18 cellular contexts compared by ENCODE assay signal in the genomic region with DNA sequence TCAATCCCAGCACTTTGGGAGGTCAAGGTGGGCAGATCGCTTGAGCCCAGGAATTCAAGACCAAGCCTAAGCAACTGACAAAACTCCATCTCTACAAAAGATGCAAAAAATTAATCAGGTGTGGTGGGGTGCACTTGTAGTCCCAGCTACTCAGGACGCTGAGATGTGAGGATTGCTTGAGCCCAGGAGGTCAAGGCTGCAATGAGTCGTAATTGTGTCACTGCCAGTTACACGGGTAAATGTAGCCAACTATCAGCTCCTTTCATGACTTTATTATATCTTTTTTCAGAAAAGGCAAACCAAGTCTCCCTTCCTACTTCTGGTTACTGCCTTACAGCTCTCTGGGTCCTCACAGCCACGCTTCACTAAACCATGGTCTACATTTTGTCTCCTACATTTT. TPM values are rescaled to one million over a fixed set of nuclear protein-coding genes. Genes with fewer than 3 reads are reported as not detected.
A peak's percentile ranks its signal among the peaks of the same experiment; 100 is the strongest.
DNase-seq lines count a peak whose midpoint lies in the region; ATAC-seq and TF ChIP-seq lines count a peak whose summit lies in the region.
"Had no signal": no experiment of that assay in that cellular context is flagged by ENCODE, and none has a peak within 500 bp of the region (broad histone marks: within the 10 kb centered on the region; RNA-seq: fewer than 3 reads in every experiment).

No MANE protein-coding gene starts in this region.

- H4K5ac ChIP-seq in IMR-90 (ENCODE audit: low read depth, low read length): no peak overlapping the region

- CTCF ChIA-PET in IMR-90 (lab: Yijun Ruan, JAX): interaction anchor here (0.8 to 0.9 kb wide), 2 partner anchors 11 to 12 kb away, joined by 3 to 5 read pairs; a partner anchor contains a TSS

- H3K4me1 Mint-ChIP-seq in endodermal cell (peaks cover 2% of the 10 kb centered on the region), neural crest cell (peaks cover 19% of the 10 kb centered on the region), GM23338 (peaks cover 3% of the 10 kb centered on the region)

- peaks cover 56% of the 10 kb centered on the region for H3K36me3 Mint-ChIP-seq in endodermal cell (ENCODE audit: low read depth)
- H3K36me3 Mint-ChIP-seq in neural crest cell (ENCODE audit: low read depth): peaks cover 22% of the 10 kb centered on the region
- peaks cover 47% of the 10 kb centered on the region for H3K36me3 Mint-ChIP-seq in GM23338 (ENCODE audit: low read depth)

- H3K23ac ChIP-seq in IMR-90 (ENCODE audit: low read depth, low read length): no peak overlapping the region

- H3K9ac ChIP-seq in IMR-90 (ENCODE audit: low read depth, low read length): no peak overlapping the region
- H3K9ac ChIP-seq in endodermal cell (ENCODE audit: extremely low read depth, low read length, poor library complexity, severe bottlenecking): no peak overlapping the region

- in situ Hi-C loops in IMR-90 (cut with MboI; ENCODE audit: low sequenced_read_pairs) (no loop called here), transverse colon (cut with MboI; ENCODE audit: low pct_ligation_motif_present in 1 of 4, low pct_unique_long_range_greater_than_20kb in 1 of 4, low sequenced_read_pairs in 3 of 4) (no loop called here)

- H3K4me3 Mint-ChIP-seq in endodermal cell (no peak overlapping the region), neural crest cell (peak overlapping the region; percentile 10), GM23338 (no peak overlapping the region)

- peaks cover 2% of the 10 kb centered on the region; the same call in 1 of the 2 replicates for H3K4me1 ChIP-seq in IMR-90 (ENCODE audit: control insufficient read depth, insufficient read depth, low read length)
- no peaks in the 10 kb centered on the region for H3K4me1 ChIP-seq in endodermal cell (ENCODE audit: control insufficient read depth, insufficient read depth, low read length)
- H3K4me1 ChIP-seq in GM23338 (ENCODE audit: insufficient read depth): peaks cover 5% of the 10 kb centered on the region; the same call in 1 of the 2 replicates
- H3K4me1 ChIP-seq in transverse colon: peaks cover 5 to 15% (median 6%) of the 10 kb centered on the region in 4 donors
- H3K4me1 ChIP-seq: BE2C had no signal

- no peak overlapping the region for H3K4ac ChIP-seq in IMR-90 (ENCODE audit: low read depth, low read length)

- H3K27ac Mint-ChIP-seq in endodermal cell (no peak overlapping the region), neural crest cell (ENCODE audit: unreplicated experiment) (no peak overlapping the region), GM23338 (no peak overlapping the region)

- H3K4me3 ChIP-seq in IMR-90 (ENCODE audit: insufficient read depth, low read depth, low read length): no peak overlapping the region
- H3K4me3 ChIP-seq in endodermal cell (ENCODE audit: low read length): peak overlapping the region; percentile 74
- no peak overlapping the region for H3K4me3 ChIP-seq in GM23338
- no peak overlapping the region for H3K4me3 ChIP-seq in transverse colon
- H3K4me3 ChIP-seq: ovary, PC-9, vagina had no signal

- no CpG with 5 or more reads among the region's 5 CpGs for WGBS in IMR-90 (ENCODE audit: extremely low coverage in 2 of 2, insufficient read length in 1 of 2), 2 experiments
- WGBS in endodermal cell (ENCODE audit: insufficient coverage in 1 of 2, insufficient read length in 1 of 2), 2 experiments: 87 to 97% methylated on average over 5 of the region's 5 CpGs
- WGBS in transverse colon (ENCODE audit: low coverage in 1 of 2), 2 donors: 91 to 92% methylated on average over 5 of the region's 5 CpGs

- H3K14ac ChIP-seq in IMR-90 (replicated peaks; ENCODE audit: low read depth, low read length): no peak overlapping the region

- TF ChIP-seq RAD21 in IMR-90 (IDR thresholded peaks at IDR 0.05; ENCODE audit: low read length): no peak

- no peak for ATAC-seq in IMR-90 (ENCODE audit: low read depth)
- no peak for ATAC-seq in GM23338
- ATAC-seq: activated CD4-positive, CD25-positive, alpha-beta regulatory T cell treated with anti-CD3 and anti-CD28 coated beads, Interleukin-2, amount 50 U/mL, for 24 hours had no signal

- H4K91ac ChIP-seq in IMR-90 (ENCODE audit: insufficient read depth, low read depth, low read length): no peak overlapping the region

- BruUV-seq in IMR-90 (replicated peaks; lab: Mats Ljungman, UMichigan): no TSS peak

- TF ChIP-seq POLR2A in IMR-90 (IDR thresholded peaks at IDR 0.05; ENCODE audit: low read depth, low read length) (no peak), transverse colon (IDR thresholded peaks at IDR 0.05) (no peak)

- H4K20me1 ChIP-seq in IMR-90 (ENCODE audit: insufficient read depth, low read length) (peaks cover 33% of the 10 kb centered on the region), GM23338 (replicated peaks; ENCODE audit: insufficient read depth) (peaks cover 11% of the 10 kb centered on the region)

- 0 out of 2 replicates have a peak, but pooled peaks cover 8% of the 10 kb centered on the region for H3K9me1 ChIP-seq in IMR-90 (ENCODE audit: insufficient read depth, low read length)

- H2AK5ac ChIP-seq in IMR-90 (ENCODE audit: low read depth, low read length): no peak overlapping the region

- H3K27me3 Mint-ChIP-seq in endodermal cell (ENCODE audit: insufficient read depth) (peaks cover 2% of the 10 kb centered on the region), neural crest cell (ENCODE audit: low read depth) (no peaks in the 10 kb centered on the region), GM23338 (ENCODE audit: insufficient read depth, low read depth, poor library complexity) (peaks cover 10% of the 10 kb centered on the region)

- no peaks in the 10 kb centered on the region for H3K9me3 ChIP-seq in IMR-90 (ENCODE audit: control insufficient read depth, insufficient read depth, low read length)
- H3K9me3 ChIP-seq in endodermal cell (ENCODE audit: control insufficient read depth, low read length): peaks cover 58% of the 10 kb centered on the region
- no peaks in the 10 kb centered on the region for H3K9me3 ChIP-seq in transverse colon
- H3K9me3 ChIP-seq: BE2C, ovary, vagina had no signal

- H3K9me2 ChIP-seq in GM23338 (ENCODE audit: insufficient read depth): peaks cover 3% of the 10 kb centered on the region; the same call in 1 of the 2 replicates

- peaks cover 62% of the 10 kb centered on the region for H3K79me2 ChIP-seq in GM23338 (replicated peaks; ENCODE audit: insufficient read depth)

- H3K79me1 ChIP-seq in IMR-90 (ENCODE audit: low read depth in 1 of 2, low read length in 2 of 2): peaks cover 14 to 54% of the 10 kb centered on the region in 2 experiments

- H3K4me2 ChIP-seq in IMR-90 (ENCODE audit: low read depth, low read length) (no peak overlapping the region), GM23338 (no peak overlapping the region)
- H3K4me2 ChIP-seq: PC-9 had no signal

- H3K27me3 ChIP-seq in IMR-90 (ENCODE audit: control insufficient read depth, insufficient read depth, low read length) (no peaks in the 10 kb centered on the region), endodermal cell (ENCODE audit: control insufficient read depth, insufficient read depth, low read length, poor library complexity, severe bottlenecking) (no peaks in the 10 kb centered on the region), GM23338 (ENCODE audit: insufficient read depth) (no peaks in the 10 kb centered on the region), transverse colon (no peaks in the 10 kb centered on the region)
- H3K27me3 ChIP-seq: BE2C, ovary, vagina had no signal

- peaks cover 24% of the 10 kb centered on the region for H3K36me3 ChIP-seq in IMR-90 (ENCODE audit: control insufficient read depth, insufficient read depth, low read length)
- peaks cover 53% of the 10 kb centered on the region for H3K36me3 ChIP-seq in endodermal cell (ENCODE audit: control insufficient read depth, insufficient read depth, low read length)
- peaks cover 22% of the 10 kb centered on the region for H3K36me3 ChIP-seq in GM23338 (ENCODE audit: insufficient read depth)
- H3K36me3 ChIP-seq in transverse colon: peaks cover 0 to 9% (median 4%) of the 10 kb centered on the region in 4 donors
- H3K36me3 ChIP-seq: ovary had no signal

- peaks cover 48% of the 10 kb centered on the region for H3K9me3 Mint-ChIP-seq in endodermal cell
- H3K9me3 Mint-ChIP-seq in neural crest cell: no peaks in the 10 kb centered on the region
- H3K9me3 Mint-ChIP-seq in GM23338: peaks cover 36% of the 10 kb centered on the region

- DNase-seq in Daoy (ENCODE audit: low read depth) (peak; percentile 17), IMR-90 (peak; percentile 69), endodermal cell (no peak), neural crest cell (ENCODE audit: low read depth, low spot score) (no peak), LoVo (ENCODE audit: low spot score) (no peak), GM23338 (ENCODE audit: low spot score) (no peak), transverse colon (no peak)
- DNase-seq: activated effector memory CD4-positive, alpha-beta T cell treated with anti-CD3 and anti-CD28 coated beads, Interleukin-2, amount 50 U/mL, for 16 hours; anterior cingulate cortex; BE2C; MM.1S; NCI-H146; NCI-H774; ovary; PC-9; stimulated activated CD4-positive, alpha-beta T cell treated with anti-CD3 and anti-CD28 coated beads, Interleukin-2, amount 100 ng/mL, for 24 hours had no signal

- no peak overlapping the region for H2AK9ac ChIP-seq in IMR-90 (replicated peaks; ENCODE audit: low read depth, low read length, poor library complexity)

- no peak for TF ChIP-seq EP300 in transverse colon (IDR thresholded peaks at IDR 0.05; ENCODE audit: low read depth)

- no peak overlapping the region for H2BK5ac ChIP-seq in IMR-90 (ENCODE audit: low read depth, low read length, poor library complexity, severe bottlenecking)

- 0 out of 2 replicates have a peak, but pooled peaks cover 2% of the 10 kb centered on the region for H3F3A ChIP-seq in GM23338 (replicated peaks; ENCODE audit: low read depth)

- H3K18ac ChIP-seq in IMR-90 (ENCODE audit: low read depth, low read length): no peak overlapping the region

- POLR2A ChIA-PET in IMR-90 (lab: Charles Lee; ENCODE audit: unreplicated experiment): no interaction called here

- H2AFZ ChIP-seq in IMR-90 (replicated peaks; ENCODE audit: low read length, poor library complexity) (no peak overlapping the region), GM23338 (no peak overlapping the region)
- H2AFZ ChIP-seq: PC-9 had no signal

- intact Hi-C loops in IMR-90 (cut with micrococcal nuclease): no loop called here
- intact Hi-C loops in transverse colon (cut with DNase I; ENCODE audit: low total_unique reads): no loop called here

- no peak overlapping the region for H3K27ac ChIP-seq in IMR-90 (ENCODE audit: insufficient read depth, low read length)
- no peak overlapping the region for H3K27ac ChIP-seq in endodermal cell (ENCODE audit: low read depth, low read length)
- no peak overlapping the region for H3K27ac ChIP-seq in GM23338 (ENCODE audit: low read depth)
- H3K27ac ChIP-seq in transverse colon: no peak overlapping the region
- H3K27ac ChIP-seq: ovary, PC-9, vagina had no signal

- H2BK20ac ChIP-seq in IMR-90 (ENCODE audit: low read depth, low read length): no peak overlapping the region

- no peak overlapping the region for H4K8ac ChIP-seq in IMR-90 (ENCODE audit: low read depth in 2 of 2, low read length in 2 of 2)

- no peak overlapping the region for H2BK120ac ChIP-seq in IMR-90 (ENCODE audit: low read depth, low read length)

- H3K56ac ChIP-seq in IMR-90 (ENCODE audit: extremely low read depth, insufficient read depth, low read length): no peak overlapping the region

- dilution Hi-C loops in IMR-90 (cut with HindIII; ENCODE audit: low sequenced_read_pairs, unreplicated experiment): no loop called here

- no peak overlapping the region for H2BK15ac ChIP-seq in IMR-90 (ENCODE audit: low read depth, low read length)

- TF ChIP-seq CTCF in IMR-90 (conservative IDR thresholded peaks at IDR 0.05; ENCODE audit: low read depth, low read length) (no peak), endodermal cell (conservative IDR thresholded peaks at IDR 0.05) (no peak), neural crest cell (conservative IDR thresholded peaks at IDR 0.05) (no peak), GM23338 (conservative IDR thresholded peaks at IDR 0.05; ENCODE audit: low read depth in 2 of 2) (no peak), transverse colon (IDR thresholded peaks at IDR 0.05) (no peak)

RNA-seq across cellular contexts. Expression of a gene that starts 4.0 kb away (rescaled TPM):
- total RNA-seq in Daoy (2014; rRNA removed; shearing (Covaris generic)): 67.6 and 68.2 TPM in 2 replicates
- total RNA-seq in IMR-90 (2012; rRNA removed) (79.2 and 81.7 TPM in 2 replicates), endodermal cell (10 to 100 TPM; 40.6 to 42.6 TPM), neural crest cell (47.4 and 48.2 TPM in 2 replicates), transverse colon (10 to 100 TPM; 32.2 to 69.9 (median 49.1) TPM)
- polyA plus RNA-seq in IMR-90 (2012; rRNA removed) (76.0 and 80.8 TPM in 2 replicates), GM23338 (2016; fragmentation: Nextera tagmentation; extraction: Ambion mirVana) (40.9 and 54.6 TPM in 2 replicates)
- polyA plus RNA-seq in IMR-90 (2012; cell fraction: cytosol; rRNA removed): 67.2 and 90.4 TPM in 2 replicates
- 22.7 and 43.7 TPM in 2 replicates for polyA plus RNA-seq in IMR-90 (2012; cell fraction: nucleus; rRNA removed; ENCODE audit: low replicate concordance)
- 55.0 TPM for polyA plus RNA-seq in endodermal cell (2013, experiment 1 of 2)
- 47.9 TPM for polyA plus RNA-seq in endodermal cell (2013, experiment 2 of 2)
- 32.5 and 40.6 TPM in 2 replicates for total RNA-seq in GM23338 (2014; rRNA removed; shearing (Covaris generic))

RNA-seq across cellular contexts. Expression of a gene that starts 4.2 kb away (rescaled TPM):
- total RNA-seq in Daoy (2014; rRNA removed; shearing (Covaris generic)): 28.4 and 38.2 TPM in 2 replicates
- total RNA-seq in IMR-90 (2012; rRNA removed) (44.8 and 45.0 TPM in 2 replicates), endodermal cell (10 to 100 TPM; 54.4 to 72.1 TPM), neural crest cell (70.0 and 72.2 TPM in 2 replicates), transverse colon (100 to 1,000 TPM in 1 of 4 donors, 10 to 100 TPM in 3; 50.8 to 167 (median 61.6) TPM)
- polyA plus RNA-seq in IMR-90 (2012; rRNA removed) (40.0 and 41.4 TPM in 2 replicates), GM23338 (2016; fragmentation: Nextera tagmentation; extraction: Ambion mirVana) (17.8 and 22.2 TPM in 2 replicates)
- 18.2 and 20.2 TPM in 2 replicates for polyA plus RNA-seq in IMR-90 (2012; cell fraction: cytosol; rRNA removed)
- 66.1 and 72.1 TPM in 2 replicates for polyA plus RNA-seq in IMR-90 (2012; cell fraction: nucleus; rRNA removed; ENCODE audit: low replicate concordance)
- 45.8 TPM for polyA plus RNA-seq in endodermal cell (2013, experiment 1 of 2)
- polyA plus RNA-seq in endodermal cell (2013, experiment 2 of 2): 38.8 TPM
- 47.1 and 70.7 TPM in 2 replicates for total RNA-seq in GM23338 (2014; rRNA removed; shearing (Covaris generic))

RNA-seq across cellular contexts. Expression of a gene that starts 12.8 kb away (rescaled TPM):
- 64.9 and 65.8 TPM in 2 replicates for total RNA-seq in Daoy (2014; rRNA removed; shearing (Covaris generic))
- total RNA-seq in IMR-90 (2012; rRNA removed): 146 and 174 TPM in 2 replicates
- 42.3 and 49.0 TPM in 2 replicates for polyA plus RNA-seq in IMR-90 (2012; rRNA removed)
- 20.3 and 23.3 TPM in 2 replicates for polyA plus RNA-seq in IMR-90 (2012; cell fraction: cytosol; rRNA removed)
- 54.4 and 79.1 TPM in 2 replicates for polyA plus RNA-seq in IMR-90 (2012; cell fraction: nucleus; rRNA removed; ENCODE audit: low replicate concordance)
- total RNA-seq in endodermal cell: 100 to 1,000 TPM; 132 to 144 TPM
- 73.3 TPM for polyA plus RNA-seq in endodermal cell (2013, experiment 1 of 2)
- polyA plus RNA-seq in endodermal cell (2013, experiment 2 of 2): 72.0 TPM
- total RNA-seq in neural crest cell: 175 and 191 TPM in 2 replicates
- total RNA-seq in GM23338 (2014; rRNA removed; shearing (Covaris generic)): 166 and 176 TPM in 2 replicates
- 58.6 and 71.0 TPM in 2 replicates for polyA plus RNA-seq in GM23338 (2016; fragmentation: Nextera tagmentation; extraction: Ambion mirVana)
- total RNA-seq in transverse colon: 100 to 1,000 TPM; 117 to 120 (median 118) TPM

RNA-seq across cellular contexts. Expression of a gene that starts 43.8 kb away (rescaled TPM):
- total RNA-seq in Daoy (2014; rRNA removed; shearing (Covaris generic)): 9.1 and 11.4 TPM in 2 replicates
- total RNA-seq in IMR-90 (2012; rRNA removed) (2.2 and 2.8 TPM in 2 replicates), endodermal cell (10 to 100 TPM; 25.5 to 27.6 TPM), neural crest cell (31.0 and 34.2 TPM in 2 replicates), transverse colon (10 to 100 TPM in 3 of 4 donors, 1 to 10 TPM in 1; 8.3 to 70.8 (median 22.1) TPM)
- polyA plus RNA-seq in IMR-90 (2012; rRNA removed) (5.9 and 6.8 TPM in 2 replicates), GM23338 (2016; fragmentation: Nextera tagmentation; extraction: Ambion mirVana) (4.7 and 7.5 TPM in 2 replicates)
- 0.62 and 0.75 TPM in 2 replicates for polyA plus RNA-seq in IMR-90 (2012; cell fraction: cytosol; rRNA removed)
- 23.4 and 50.7 TPM in 2 replicates for polyA plus RNA-seq in IMR-90 (2012; cell fraction: nucleus; rRNA removed; ENCODE audit: low replicate concordance)
- polyA plus RNA-seq in endodermal cell (2013, experiment 1 of 2): 21.8 TPM
- polyA plus RNA-seq in endodermal cell (2013, experiment 2 of 2): 21.9 TPM
- 38.8 and 41.4 TPM in 2 replicates for total RNA-seq in GM23338 (2014; rRNA removed; shearing (Covaris generic))

RNA-seq across cellular contexts. Expression of a gene that starts 53.9 kb away (rescaled TPM):
- 0.21 and 0.23 TPM in 2 replicates for total RNA-seq in Daoy (2014; rRNA removed; shearing (Covaris generic))
- total RNA-seq in IMR-90 (2012; rRNA removed): 0.28 and 0.36 TPM in 2 replicates
- 1.7 and 3.0 TPM in 2 replicates for polyA plus RNA-seq in IMR-90 (2012; rRNA removed)
- 1.4 and 1.6 TPM in 2 replicates for polyA plus RNA-seq in IMR-90 (2012; cell fraction: cytosol; rRNA removed)
- 14.3 and 16.5 TPM in 2 replicates for polyA plus RNA-seq in IMR-90 (2012; cell fraction: nucleus; rRNA removed; ENCODE audit: low replicate concordance)
- 10 to 100 TPM; 28.7 to 41.6 TPM for total RNA-seq in endodermal cell
- polyA plus RNA-seq in endodermal cell (2013, experiment 1 of 2): 20.6 TPM
- 19.2 TPM for polyA plus RNA-seq in endodermal cell (2013, experiment 2 of 2)
- total RNA-seq in neural crest cell: 11.7 and 12.5 TPM in 2 replicates
- 10.0 and 11.3 TPM in 2 replicates for total RNA-seq in GM23338 (2014; rRNA removed; shearing (Covaris generic))
- polyA plus RNA-seq in GM23338 (2016; fragmentation: Nextera tagmentation; extraction: Ambion mirVana): 14.4 and 14.9 TPM in 2 replicates
- 1 to 10 TPM in 2 of 4 donors, under 1 TPM in 1, not detected in 1; 0.96 to 2.9 (median 1.4) TPM for total RNA-seq in transverse colon

Comparison
In these comparisons a context has a peak if more than half of its experiments do, and no peak if none do; other contexts are left out.
1. DNase-seq: peak in Daoy (single experiment) and IMR-90 (single experiment); none in endodermal cell (single experiment), neural crest cell (single experiment), LoVo (single experiment), GM23338 (single experiment) and transverse colon (single experiment).